ENCODE assay signal across 22 cellular contexts in the genomic region with DNA sequence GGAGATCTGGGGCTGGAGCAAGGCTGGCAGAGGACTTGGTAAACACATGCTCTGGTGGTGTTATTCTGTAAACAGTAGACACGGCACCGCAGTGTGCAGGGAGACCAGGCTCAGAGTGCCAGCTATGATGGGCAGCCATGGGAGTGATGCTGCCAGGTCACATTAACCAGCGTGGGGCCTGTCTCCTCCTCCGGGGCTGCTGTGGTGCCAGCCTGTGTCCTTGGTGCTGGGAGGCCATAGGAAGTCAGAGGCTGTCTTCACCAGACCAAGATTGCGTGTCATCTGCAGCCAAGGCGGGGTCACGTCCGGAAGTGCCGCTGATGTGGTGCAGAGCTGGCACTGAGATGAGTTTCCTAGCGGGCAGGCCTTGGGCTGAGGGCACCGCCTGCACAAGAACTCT.
DNase-seq lines count a peak whose midpoint lies in the region; FAIRE-seq and TF ChIP-seq lines count a peak whose summit lies in the region.
"Had no signal": no experiment of that assay in that cellular context is flagged by ENCODE, and none has a peak within 500 bp of the region (broad histone marks: within the 10 kb centered on the region; RNA-seq: fewer than 3 reads in every experiment).

No MANE protein-coding gene starts in this region.

- DNase-seq in DMS153 treated with DMSO at 0.1 percent for 48 hours (lab: John Stamatoyannopoulos, UW; ENCODE audit: unreplicated experiment) (peak; percentile 18), MM.1S (no peak), neuronal stem cell (ENCODE audit: low spot score) (no peak), stomach (peak; percentile 17), midbrain (lab: John Stamatoyannopoulos, UW) (no peak), H54 (ENCODE audit: insufficient read length, low spot score) (no peak), NCI-H1694 treated with DMSO at 0.1 percent for 48 hours (lab: John Stamatoyannopoulos, UW) (no peak)
- DNase-seq: ACHN; BE2C; C1 segment of cervical spinal cord; CD4-positive, CD25-positive, alpha-beta regulatory T cell; CD8-positive, alpha-beta memory T cell; COR-L47; DMS 273 treated with DMSO at 0.1 percent for 48 hours; DMS79; GDM1; H7 had no signal

- H3K79me2 ChIP-seq in MM.1S (ENCODE audit: low read length): no peaks in the 10 kb centered on the region

- H3K4me2 ChIP-seq in MM.1S (ENCODE audit: low read depth, low read length): no peak overlapping the region
- H3K4me2 ChIP-seq in neuronal stem cell (ENCODE audit: insufficient read depth, low read length, poor library complexity, severe bottlenecking): no peak overlapping the region
- H3K4me2 ChIP-seq: GM23338 had no signal

- intact Hi-C loops in stomach (cut with DNase I; ENCODE audit: low total_unique reads): no loop called here

- H3K27me3 ChIP-seq in MM.1S (replicated peaks; ENCODE audit: insufficient read depth, low read length) (no peaks in the 10 kb centered on the region), neuronal stem cell (ENCODE audit: control insufficient read depth in 3 of 3, insufficient read depth in 3 of 3, low read depth in 1 of 3, low read length in 3 of 3) (no peaks in the 10 kb centered on the region), stomach (peaks cover 0 to 22% (median 0%) of the 10 kb centered on the region in 3 donors)
- H3K27me3 ChIP-seq: BE2C had no signal

- no peak overlapping the region for H3K4ac ChIP-seq in neuronal stem cell (ENCODE audit: low read length)

- no peaks in the 10 kb centered on the region for H4K20me1 ChIP-seq in MM.1S (ENCODE audit: insufficient read depth, low read length)

- H3K9me2 ChIP-seq in MM.1S (replicated peaks; ENCODE audit: insufficient read depth, low read length): no peaks in the 10 kb centered on the region

- TF ChIP-seq CTCF in MM.1S (IDR thresholded peaks at IDR 0.05; ENCODE audit: low read length): no peak
- TF ChIP-seq CTCF in stomach (IDR thresholded peaks at IDR 0.05): no peak

- H3K79me1 ChIP-seq in neuronal stem cell (ENCODE audit: low read depth, low read length): no peaks in the 10 kb centered on the region

- no peak for FAIRE-seq in H54 (lab: Jason Lieb, UNC)
- FAIRE-seq: A204.1, GM12892, GM18507, HepG2 had no signal

- no peak overlapping the region for H3K14ac ChIP-seq in neuronal stem cell (ENCODE audit: low read length)

- no peak for TF ChIP-seq EP300 in stomach (IDR thresholded peaks at IDR 0.05)

- H3K23ac ChIP-seq in neuronal stem cell (ENCODE audit: low read depth, low read length, poor library complexity): no peak overlapping the region

- peaks cover 20% of the 10 kb centered on the region for H3K4me1 ChIP-seq in MM.1S (ENCODE audit: low read length)
- H3K4me1 ChIP-seq in neuronal stem cell (ENCODE audit: control insufficient read depth in 2 of 2, insufficient read depth in 1 of 2, low read depth in 1 of 2, low read length in 2 of 2): peaks cover 0 to 8% of the 10 kb centered on the region in 2 donors
- no peaks in the 10 kb centered on the region for H3K4me1 ChIP-seq in stomach
- H3K4me1 ChIP-seq: BE2C had no signal

- TF ChIP-seq POLR2A in stomach (IDR thresholded peaks at IDR 0.05) (no peak), H54 (IDR thresholded peaks at IDR 0.05; ENCODE audit: low read depth, low read length) (no peak)

- H2BK12ac ChIP-seq in neuronal stem cell (ENCODE audit: low read length): no peak overlapping the region

- H4K91ac ChIP-seq in neuronal stem cell (ENCODE audit: low read depth, low read length, poor library complexity): no peak overlapping the region

- no peaks in the 10 kb centered on the region for H3F3A ChIP-seq in MM.1S (ENCODE audit: insufficient read depth, low read length)

- H3K36me3 ChIP-seq in MM.1S (replicated peaks; ENCODE audit: insufficient read depth, low read length) (no peaks in the 10 kb centered on the region), neuronal stem cell (replicated peaks in 1 of 2; ENCODE audit: control insufficient read depth in 2 of 2, insufficient read depth in 2 of 2, low read length in 2 of 2) (no peaks in the 10 kb centered on the region), stomach (no peaks in the 10 kb centered on the region)
- H3K36me3 ChIP-seq: BE2C had no signal

- H2BK15ac ChIP-seq in neuronal stem cell (ENCODE audit: low read length): peak overlapping the region; percentile 35

- H3K27ac ChIP-seq in MM.1S (ENCODE audit: low read length) (peak overlapping the region; percentile 13; the same call in 1 of the 2 replicates), neuronal stem cell (replicated peaks; ENCODE audit: low read length) (no peak overlapping the region), stomach (no peak overlapping the region)

- H2AFZ ChIP-seq in MM.1S (ENCODE audit: low read length): no peak overlapping the region
- H2AFZ ChIP-seq in neuronal stem cell (ENCODE audit: low read length): no peak overlapping the region
- H2AFZ ChIP-seq: GM23338 had no signal

- no peak overlapping the region for H2BK120ac ChIP-seq in neuronal stem cell (ENCODE audit: low read depth, low read length)

- H3K4me3 ChIP-seq in MM.1S (ENCODE audit: low read length) (no peak overlapping the region), neuronal stem cell (ENCODE audit: low read length in 2 of 2) (peak overlapping the region in 1 of 2 donors; percentile 15), stomach (no peak overlapping the region)
- H3K4me3 ChIP-seq: GM23338 had no signal

- H3K9ac ChIP-seq in MM.1S (ENCODE audit: low read length) (no peak overlapping the region), neuronal stem cell (ENCODE audit: low read depth, low read length, poor library complexity) (no peak overlapping the region)

- no peak overlapping the region for H2BK5ac ChIP-seq in neuronal stem cell (ENCODE audit: low read length)

- no peaks in the 10 kb centered on the region for H3K9me3 ChIP-seq in MM.1S (replicated peaks; ENCODE audit: insufficient read depth, low read length)
- H3K9me3 ChIP-seq in neuronal stem cell (replicated peaks in 1 of 2; ENCODE audit: control insufficient read depth in 2 of 2, insufficient read depth in 1 of 2, low read depth in 1 of 2, low read length in 2 of 2): no peaks in the 10 kb centered on the region
- H3K9me3 ChIP-seq in stomach: peaks cover 0 to 15% (median 4%) of the 10 kb centered on the region in 4 donors
- H3K9me3 ChIP-seq: BE2C had no signal

- WGBS in neuronal stem cell (ENCODE audit: extremely low coverage in 2 of 2, insufficient read length in 2 of 2, insufficient replicate concordance in 1 of 2), 2 donors: no CpG with 5 or more reads among the region's 11 CpGs
- WGBS in stomach, 5 donors: 84 to 87% (median 87%) methylated on average over 10 to 11 of the region's 11 CpGs

- H2AK5ac ChIP-seq in neuronal stem cell (ENCODE audit: low read depth, low read length): peak overlapping the region; percentile 37

- peak overlapping the region; percentile 55 for H3K18ac ChIP-seq in neuronal stem cell (ENCODE audit: low read length)

- no peak overlapping the region for H4K8ac ChIP-seq in neuronal stem cell (ENCODE audit: low read depth, low read length)

Comparison
In these comparisons a context has a peak if more than half of its experiments do, and no peak if none do; other contexts are left out.
1. DNase-seq: peak in DMS153 treated with DMSO at 0.1 percent for 48 hours (single experiment) and stomach (single experiment); none in MM.1S (single experiment), neuronal stem cell (single experiment), midbrain (single experiment), H54 (single experiment) and NCI-H1694 treated with DMSO at 0.1 percent for 48 hours (single experiment).